9 cellular contexts compared by ENCODE assay signal in the genomic region with DNA sequence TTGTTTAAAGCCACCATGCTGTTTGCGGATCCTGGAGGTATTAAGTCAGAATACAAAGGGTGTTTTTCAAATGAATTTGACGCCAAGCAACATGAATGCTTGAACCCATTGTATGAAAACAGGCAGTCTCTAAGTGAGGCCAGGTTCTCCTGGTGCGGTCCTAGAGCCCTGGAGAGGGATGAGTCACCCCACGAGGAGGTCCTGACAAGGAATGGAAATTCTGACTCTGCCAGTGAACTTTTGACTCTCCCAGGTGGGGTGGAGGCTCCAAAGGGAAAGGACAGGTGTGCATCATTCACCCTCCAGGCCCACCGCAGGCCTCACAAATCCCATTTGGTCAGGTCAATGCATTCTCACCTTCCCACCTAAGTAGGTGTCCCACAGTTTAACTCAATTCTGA. TPM values are rescaled to one million over a fixed set of nuclear protein-coding genes. Genes with fewer than 3 reads are reported as not detected.
A peak's percentile ranks its signal among the peaks of the same experiment; 100 is the strongest.
DNase-seq lines count a peak whose midpoint lies in the region; ATAC-seq and TF ChIP-seq lines count a peak whose summit lies in the region.
"Had no signal": no experiment of that assay in that cellular context is flagged by ENCODE, and none has a peak within 500 bp of the region (broad histone marks: within the 10 kb centered on the region; RNA-seq: fewer than 3 reads in every experiment).

No MANE protein-coding gene starts in this region.

- H3K4me3 Mint-ChIP-seq in stimulated activated effector memory CD8-positive, alpha-beta T cell treated with anti-CD3 and anti-CD28 coated beads, Interleukin-12 subunit alpha, Interleukin-12 subunit beta, amount 100 ng/mL, for 72 hours, result peak overlapping the region; percentile 39
- H3K4me3 Mint-ChIP-seq: immature natural killer cell had no signal

- peaks cover 38% of the 10 kb centered on the region for H3K4me1 ChIP-seq in HUES64 (ENCODE audit: insufficient read depth, low read length)

- WGBS in HUES64, result 15% methylated on average over 5 of the region's 5 CpGs

- ATAC-seq in stimulated activated effector memory CD8-positive, alpha-beta T cell treated with anti-CD3 and anti-CD28 coated beads, Interleukin-12 subunit alpha, Interleukin-12 subunit beta, amount 100 ng/mL, for 72 hours, result peak; percentile 60

- DNase-seq in activated CD8-positive, alpha-beta memory T cell treated with anti-CD3 and anti-CD28 coated beads, Interleukin-2, amount 50 U/mL, for 4 hours, result peak; percentile 29
- no peak for DNase-seq in stimulated activated effector memory CD8-positive, alpha-beta T cell treated with anti-CD3 and anti-CD28 coated beads, Interleukin-12 subunit alpha, Interleukin-12 subunit beta, amount 100 ng/mL, for 72 hours (ENCODE audit: low spot score in 2 of 2)
- DNase-seq in HUDEP-2 (lab: John Stamatoyannopoulos, UW; ENCODE audit: unreplicated experiment in 76 of 76) (no peak), erythroblast (lab: John Stamatoyannopoulos, UW) (no peak), NCI-H2081 (lab: John Stamatoyannopoulos, UW) (no peak)
- DNase-seq: immature natural killer cell, NCI-H82 had no signal

- H3K27ac Mint-ChIP-seq in stimulated activated effector memory CD8-positive, alpha-beta T cell treated with anti-CD3 and anti-CD28 coated beads, Interleukin-12 subunit alpha, Interleukin-12 subunit beta, amount 100 ng/mL, for 72 hours, result no peak overlapping the region
- H3K27ac Mint-ChIP-seq: immature natural killer cell had no signal

- H3K9me3 Mint-ChIP-seq in stimulated activated effector memory CD8-positive, alpha-beta T cell treated with anti-CD3 and anti-CD28 coated beads, Interleukin-12 subunit alpha, Interleukin-12 subunit beta, amount 100 ng/mL, for 72 hours, result no peaks in the 10 kb centered on the region
- H3K9me3 Mint-ChIP-seq: immature natural killer cell had no signal

- peak overlapping the region; percentile 83; the same call in 1 of the 2 replicates for H3K27ac ChIP-seq in HUES64 (ENCODE audit: low read depth, low read length)

- H3K36me3 Mint-ChIP-seq in stimulated activated effector memory CD8-positive, alpha-beta T cell treated with anti-CD3 and anti-CD28 coated beads, Interleukin-12 subunit alpha, Interleukin-12 subunit beta, amount 100 ng/mL, for 72 hours, result no peaks in the 10 kb centered on the region
- H3K36me3 Mint-ChIP-seq: immature natural killer cell had no signal

- H3K9ac ChIP-seq in HUES64 (ENCODE audit: low read depth, low read length), result 0 out of 2 replicates have a peak overlapping the region, but pooled peaks have one; percentile 2

- H3K4me1 Mint-ChIP-seq in stimulated activated effector memory CD8-positive, alpha-beta T cell treated with anti-CD3 and anti-CD28 coated beads, Interleukin-12 subunit alpha, Interleukin-12 subunit beta, amount 100 ng/mL, for 72 hours, result peaks cover 33% of the 10 kb centered on the region

- H3K27me3 ChIP-seq in HUES64 (ENCODE audit: insufficient read depth, low read length), result peaks cover 20% of the 10 kb centered on the region

- no peaks in the 10 kb centered on the region for H3K36me3 ChIP-seq in HUES64 (ENCODE audit: insufficient read depth, low read length)

- TF ChIP-seq POLR2A in erythroblast (IDR thresholded peaks at IDR 0.05; ENCODE audit: low read length), result no peak

- H3K9me3 ChIP-seq in HUES64 (ENCODE audit: insufficient read depth, low read depth, low read length), result no peaks in the 10 kb centered on the region
- no peaks in the 10 kb centered on the region for H3K9me3 ChIP-seq in iPS-18c (ENCODE audit: control insufficient read depth, insufficient read depth, low read length)

- H3K4me3 ChIP-seq in HUES64 (ENCODE audit: low read length), result peak overlapping the region; percentile 45
- peak overlapping the region; percentile 58; the same call in 1 of the 2 replicates for H3K4me3 ChIP-seq in iPS-18c (ENCODE audit: insufficient read depth, low read depth, low read length)

RNA-seq across cellular contexts. Expression of gene TRIM2, which starts 1.5 kb away (rescaled TPM):
- polyA plus RNA-seq in HUES64 (2013, experiment 1 of 2), result 40.0 TPM
- 35.8 TPM for polyA plus RNA-seq in HUES64 (2013, experiment 2 of 2)
